In the genomic region with DNA sequence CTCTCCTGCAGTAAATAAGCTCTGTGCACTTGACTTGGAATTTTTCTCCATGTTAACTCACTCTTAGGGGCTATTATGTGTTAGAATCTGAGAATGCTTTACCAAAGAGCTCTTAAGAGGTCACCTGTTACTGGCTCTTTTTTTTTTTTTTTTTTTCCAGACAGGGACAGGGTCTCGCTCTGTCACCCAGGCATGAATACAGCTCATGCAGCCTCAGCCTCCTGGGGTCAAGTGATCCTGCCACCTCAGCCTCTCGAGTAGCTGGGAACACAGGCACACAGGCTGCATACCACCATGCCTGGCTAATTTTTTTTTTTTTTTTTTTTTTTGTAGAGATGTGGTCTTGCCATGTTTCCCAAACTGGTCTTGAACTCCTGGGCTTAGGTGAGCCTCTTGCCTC, we compare ENCODE assay signal across 16 cellular contexts. TPM values are rescaled to one million over a fixed set of nuclear protein-coding genes. Genes with fewer than 3 reads are reported as not detected.
DNase-seq lines count a peak whose midpoint lies in the region; ATAC-seq and TF ChIP-seq lines count a peak whose summit lies in the region.
"Had no signal": no experiment of that assay in that cellular context is flagged by ENCODE, and none has a peak within 500 bp of the region (broad histone marks: within the 10 kb centered on the region; RNA-seq: fewer than 3 reads in every experiment).

No MANE protein-coding gene starts in this region.

- H3K36me3 ChIP-seq in lung (ENCODE audit: control insufficient read depth in 2 of 2, insufficient read depth in 2 of 2, low read length in 2 of 2), result peaks cover 20 to 30% of the 10 kb centered on the region in 2 donors
- peaks cover 4 to 5% of the 10 kb centered on the region in 2 donors for H3K36me3 ChIP-seq in aorta (ENCODE audit: control insufficient read depth in 1 of 2, insufficient read depth in 2 of 2, low read length in 1 of 2)

- no peaks in the 10 kb centered on the region for H3K27me3 ChIP-seq in lung (ENCODE audit: control insufficient read depth, insufficient read depth)
- no peaks in the 10 kb centered on the region for H3K27me3 ChIP-seq in aorta (ENCODE audit: control insufficient read depth in 1 of 2, insufficient read depth in 2 of 2, low read length in 1 of 2)

- H3K4me3 ChIP-seq in lung (no peak overlapping the region), aorta (ENCODE audit: low read length in 2 of 2) (no peak overlapping the region)
- H3K4me3 ChIP-seq: HAP-1, K562 had no signal

- no peak for DNase-seq in activated naive CD4-positive, alpha-beta T cell treated with anti-CD3 and anti-CD28 coated beads, Interleukin-2, amount 50 U/mL, for 72 hours (ENCODE audit: low spot score in 2 of 2)
- DNase-seq in activated naive CD4-positive, alpha-beta T cell treated with Interleukin-2 at 50 U/mL for 16 hours, result no peak
- DNase-seq in caudate nucleus (lab: John Stamatoyannopoulos, UW) (no peak), lung (ENCODE audit: low spot score) (no peak), aorta (no peak), foreskin melanocyte (no peak), amygdala (lab: John Stamatoyannopoulos, UW) (no peak)
- DNase-seq in activated T-helper 1 cell treated with anti-CD3 and anti-CD28 coated beads, Interleukin-12 subunit alpha, Interleukin-12 subunit beta, Interleukin-2, Interleukin-4 antibody, amounts not matched to agents 30 ng/mL and 10 ng/mL and 1 ng/mL, durations not matched to agents 14 hours and 24 hours and 36 hours (ENCODE audit: low spot score), result no peak
- DNase-seq: activated CD4-positive, alpha-beta T cell treated with anti-CD3 and anti-CD28 coated beads for 4 hours; activated naive CD4-positive, alpha-beta T cell treated with anti-CD3 and anti-CD28 coated beads, Interleukin-2, amount 10 ng/mL, durations not matched to agents 7 days and 5 days; cortex of kidney; NCI-H187; T-helper 1 cell had no signal

- H3K4me1 ChIP-seq in lung (ENCODE audit: control insufficient read depth in 2 of 2, insufficient read depth in 2 of 2, low read length in 2 of 2) (peaks cover 0 to 31% of the 10 kb centered on the region in 2 donors), aorta (ENCODE audit: control insufficient read depth in 1 of 2, insufficient read depth in 2 of 2, low read length in 2 of 2) (peaks cover 1 to 6% of the 10 kb centered on the region in 2 donors)

- no peaks in the 10 kb centered on the region for H3K9me3 ChIP-seq in lung (ENCODE audit: control insufficient read depth in 2 of 2, insufficient read depth in 1 of 2, low read length in 1 of 2)
- no peaks in the 10 kb centered on the region for H3K9me3 ChIP-seq in aorta (ENCODE audit: control insufficient read depth, low read length)
- H3K9me3 ChIP-seq: HAP-1 had no signal

- intact Hi-C loops in aorta (cut with DNase I), result no loop called here
- intact Hi-C loops in activated T-helper 1 cell treated with anti-CD3 and anti-CD28 coated beads, Interleukin-12 subunit alpha, Interleukin-12 subunit beta, Interleukin-2, Interleukin-4 antibody, amounts not matched to agents 30 ng/mL and 10 ng/mL and 1 ng/mL, durations not matched to agents 14 hours and 24 hours and 36 hours (cut with micrococcal nuclease), result no loop called here

- WGBS in lung, 2 donors, result 74 to 78% methylated on average over 2 of the region's 2 CpGs
- WGBS in aorta, 2 donors, result 54 to 58% methylated on average over 2 of the region's 2 CpGs

- H3K27ac ChIP-seq in caudate nucleus (ENCODE audit: low read depth, low read length) (peak overlapping the region; percentile 68), lung (ENCODE audit: low read depth in 1 of 2, low read length in 1 of 2) (peak overlapping the region; percentile 22 to 88), aorta (ENCODE audit: low read depth in 1 of 2, low read length in 2 of 2) (no peak overlapping the region)

- peaks cover 37% of the 10 kb centered on the region for H3K4me1 Mint-ChIP-seq in activated T-helper 1 cell treated with anti-CD3 and anti-CD28 coated beads, Interleukin-12 subunit alpha, Interleukin-12 subunit beta, Interleukin-2, Interleukin-4 antibody, amounts not matched to agents 30 ng/mL and 10 ng/mL and 1 ng/mL, durations not matched to agents 14 hours and 24 hours and 36 hours (ENCODE audit: low read depth)
- H3K4me1 Mint-ChIP-seq: memory B cell had no signal

- H3K27me3 Mint-ChIP-seq in activated T-helper 1 cell treated with anti-CD3 and anti-CD28 coated beads, Interleukin-12 subunit alpha, Interleukin-12 subunit beta, Interleukin-2, Interleukin-4 antibody, amounts not matched to agents 30 ng/mL and 10 ng/mL and 1 ng/mL, durations not matched to agents 14 hours and 24 hours and 36 hours (ENCODE audit: insufficient read depth), result no peaks in the 10 kb centered on the region
- H3K27me3 Mint-ChIP-seq: activated naive CD4-positive, alpha-beta T cell treated with anti-CD3 and anti-CD28 coated beads, Interleukin-2, amount 10 ng/mL, durations not matched to agents 7 days and 5 days; memory B cell had no signal

- H3K36me3 Mint-ChIP-seq in activated naive CD4-positive, alpha-beta T cell treated with anti-CD3 and anti-CD28 coated beads, Interleukin-2, amount 50 U/mL, for 72 hours, result peaks cover 21 to 35% of the 10 kb centered on the region in 2 donors
- peaks cover 59% of the 10 kb centered on the region for H3K36me3 Mint-ChIP-seq in activated T-helper 1 cell treated with anti-CD3 and anti-CD28 coated beads, Interleukin-12 subunit alpha, Interleukin-12 subunit beta, Interleukin-2, Interleukin-4 antibody, amounts not matched to agents 30 ng/mL and 10 ng/mL and 1 ng/mL, durations not matched to agents 14 hours and 24 hours and 36 hours (ENCODE audit: low read depth)

- TF ChIP-seq CTCF in lung (IDR thresholded peaks at IDR 0.05; ENCODE audit: control extremely low read depth, extremely low read depth), result no peak

- no peak overlapping the region for H3K4me3 Mint-ChIP-seq in activated T-helper 1 cell treated with anti-CD3 and anti-CD28 coated beads, Interleukin-12 subunit alpha, Interleukin-12 subunit beta, Interleukin-2, Interleukin-4 antibody, amounts not matched to agents 30 ng/mL and 10 ng/mL and 1 ng/mL, durations not matched to agents 14 hours and 24 hours and 36 hours
- H3K4me3 Mint-ChIP-seq: activated naive CD4-positive, alpha-beta T cell treated with anti-CD3 and anti-CD28 coated beads, Interleukin-2, amount 10 ng/mL, durations not matched to agents 7 days and 5 days; memory B cell had no signal

- H3K27ac Mint-ChIP-seq in activated naive CD4-positive, alpha-beta T cell treated with anti-CD3 and anti-CD28 coated beads, Interleukin-2, amount 50 U/mL, for 72 hours, result peak overlapping the region; percentile 18 to 91
- H3K27ac Mint-ChIP-seq in activated T-helper 1 cell treated with anti-CD3 and anti-CD28 coated beads, Interleukin-12 subunit alpha, Interleukin-12 subunit beta, Interleukin-2, Interleukin-4 antibody, amounts not matched to agents 30 ng/mL and 10 ng/mL and 1 ng/mL, durations not matched to agents 14 hours and 24 hours and 36 hours, result no peak overlapping the region
- H3K27ac Mint-ChIP-seq: memory B cell had no signal

- H3K9me3 Mint-ChIP-seq in activated naive CD4-positive, alpha-beta T cell treated with anti-CD3 and anti-CD28 coated beads, Interleukin-2, amount 50 U/mL, for 72 hours, result no peaks in the 10 kb centered on the region
- no peaks in the 10 kb centered on the region for H3K9me3 Mint-ChIP-seq in activated T-helper 1 cell treated with anti-CD3 and anti-CD28 coated beads, Interleukin-12 subunit alpha, Interleukin-12 subunit beta, Interleukin-2, Interleukin-4 antibody, amounts not matched to agents 30 ng/mL and 10 ng/mL and 1 ng/mL, durations not matched to agents 14 hours and 24 hours and 36 hours
- H3K9me3 Mint-ChIP-seq: activated naive CD4-positive, alpha-beta T cell treated with anti-CD3 and anti-CD28 coated beads, Interleukin-2, amount 10 ng/mL, durations not matched to agents 7 days and 5 days; memory B cell had no signal

- no peak for ATAC-seq in activated naive CD4-positive, alpha-beta T cell treated with anti-CD3 and anti-CD28 coated beads, Interleukin-2, amount 50 U/mL, for 72 hours
- ATAC-seq in lung (ENCODE audit: insufficient read depth, low FRiP score) (no peak), aorta (ENCODE audit: low FRiP score) (peak; percentile 27)
- ATAC-seq: K562 had no signal

RNA-seq across cellular contexts. Expression of a gene that starts 22.1 kb away (rescaled TPM):
- 10 to 100 TPM; 19.9 to 40.8 TPM for total RNA-seq in activated naive CD4-positive, alpha-beta T cell treated with anti-CD3 and anti-CD28 coated beads, Interleukin-2, amount 50 U/mL, for 72 hours
- total RNA-seq in lung, result 10 to 100 TPM; 39.1 to 42.3 TPM
- polyA plus RNA-seq in lung, result 10 to 100 TPM; 22.3 to 22.6 TPM
- total RNA-seq in aorta, result 10 to 100 TPM; 27.6 to 31.0 TPM
- polyA plus RNA-seq in aorta, result 10 to 100 TPM in 1 of 2 donors, 1 to 10 TPM in 1; 2.3 to 16.3 TPM
- total RNA-seq in activated T-helper 1 cell treated with anti-CD3 and anti-CD28 coated beads, Interleukin-12 subunit alpha, Interleukin-12 subunit beta, Interleukin-2, Interleukin-4 antibody, amounts not matched to agents 30 ng/mL and 10 ng/mL and 1 ng/mL, durations not matched to agents 14 hours and 24 hours and 36 hours, result 49.1 and 49.9 TPM in 2 replicates

RNA-seq across cellular contexts. Expression of a gene that starts 22.2 kb away (rescaled TPM):
- total RNA-seq in activated naive CD4-positive, alpha-beta T cell treated with anti-CD3 and anti-CD28 coated beads, Interleukin-2, amount 50 U/mL, for 72 hours, result 1 to 10 TPM; 1.9 to 3.0 TPM
- total RNA-seq in lung (1 to 10 TPM; 4.5 to 5.0 TPM), aorta (1 to 10 TPM; 3.8 to 4.2 TPM)
- polyA plus RNA-seq in lung (1 to 10 TPM; 3.0 to 3.9 TPM), aorta (1 to 10 TPM; 2.1 to 3.7 TPM)
- total RNA-seq in activated T-helper 1 cell treated with anti-CD3 and anti-CD28 coated beads, Interleukin-12 subunit alpha, Interleukin-12 subunit beta, Interleukin-2, Interleukin-4 antibody, amounts not matched to agents 30 ng/mL and 10 ng/mL and 1 ng/mL, durations not matched to agents 14 hours and 24 hours and 36 hours, result 2.4 TPM in 2 replicates

Comparison
In these comparisons a context has a peak if more than half of its experiments do, and no peak if none do; other contexts are left out.
1. H3K27ac ChIP-seq: peak in caudate nucleus (single experiment) and lung (2 of 2); none in aorta (0 of 2).